ENCODE assay signal across 8 cellular contexts in the genomic region with DNA sequence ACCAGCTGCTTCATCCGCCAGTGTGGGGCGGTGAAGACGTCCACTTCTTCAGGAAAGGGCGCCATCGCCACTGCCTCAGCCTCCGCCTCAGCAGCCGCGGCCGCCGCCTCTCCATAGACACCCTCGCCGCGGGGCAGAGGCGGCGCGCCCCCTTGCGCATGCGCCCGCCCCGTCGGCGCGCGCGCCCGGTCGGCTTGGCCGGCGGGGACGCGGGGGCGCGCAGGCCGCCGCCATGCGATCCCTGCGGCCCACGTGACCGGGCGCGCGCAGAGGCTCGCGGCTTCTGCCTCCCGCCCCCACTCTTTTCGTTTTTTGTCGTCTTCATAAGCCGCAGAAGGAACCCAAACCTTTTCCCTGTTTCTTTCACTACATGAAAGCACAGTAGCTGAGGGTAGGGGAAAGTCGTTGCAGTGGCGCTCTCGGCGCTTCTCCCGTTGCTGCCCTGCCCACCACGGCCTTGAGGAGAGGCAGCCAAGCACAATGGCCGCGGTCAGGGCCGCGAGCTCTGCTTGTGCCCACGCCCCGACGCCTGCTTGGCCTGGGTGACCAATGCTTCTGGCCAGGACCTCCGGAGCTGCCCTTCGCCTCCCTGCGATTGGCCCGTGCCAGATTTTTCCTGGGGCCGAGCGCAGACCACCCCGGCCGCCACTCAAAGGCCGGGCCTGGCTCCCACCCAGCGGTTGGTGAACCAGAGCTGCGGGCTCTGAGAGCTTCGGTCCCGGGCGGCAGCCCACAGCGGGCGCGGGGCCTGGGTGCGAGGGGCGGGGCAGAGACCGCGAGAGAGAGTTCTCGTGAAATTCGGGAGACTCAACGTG. TPM values are rescaled to one million over a fixed set of nuclear protein-coding genes. Genes with fewer than 3 reads are reported as not detected.
DNase-seq lines count a peak whose midpoint lies in the region; ATAC-seq, FAIRE-seq and TF ChIP-seq lines count a peak whose summit lies in the region.

A gene with protein sequence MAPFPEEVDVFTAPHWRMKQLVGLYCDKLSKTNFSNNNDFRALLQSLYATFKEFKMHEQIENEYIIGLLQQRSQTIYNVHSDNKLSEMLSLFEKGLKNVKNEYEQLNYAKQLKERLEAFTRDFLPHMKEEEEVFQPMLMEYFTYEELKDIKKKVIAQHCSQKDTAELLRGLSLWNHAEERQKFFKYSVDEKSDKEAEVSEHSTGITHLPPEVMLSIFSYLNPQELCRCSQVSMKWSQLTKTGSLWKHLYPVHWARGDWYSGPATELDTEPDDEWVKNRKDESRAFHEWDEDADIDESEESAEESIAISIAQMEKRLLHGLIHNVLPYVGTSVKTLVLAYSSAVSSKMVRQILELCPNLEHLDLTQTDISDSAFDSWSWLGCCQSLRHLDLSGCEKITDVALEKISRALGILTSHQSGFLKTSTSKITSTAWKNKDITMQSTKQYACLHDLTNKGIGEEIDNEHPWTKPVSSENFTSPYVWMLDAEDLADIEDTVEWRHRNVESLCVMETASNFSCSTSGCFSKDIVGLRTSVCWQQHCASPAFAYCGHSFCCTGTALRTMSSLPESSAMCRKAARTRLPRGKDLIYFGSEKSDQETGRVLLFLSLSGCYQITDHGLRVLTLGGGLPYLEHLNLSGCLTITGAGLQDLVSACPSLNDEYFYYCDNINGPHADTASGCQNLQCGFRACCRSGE (minus strand): TSS at position 135 of the 815 bp plus-strand sequence. CDS start 70 bp downstream, at position 65.

- H4K20me1 ChIP-seq in endothelial cell of umbilical vein (replicated peaks; ENCODE audit: control insufficient read depth, extremely low read depth, insufficient read depth, low read length), result no peaks in the 10 kb centered on the region

- POLR2A ChIA-PET in endothelial cell of umbilical vein (lab: Charles Lee), result no interaction called here

- DNase-seq in COLO829 (ENCODE audit: low spot score) (peak; percentile 64), HPDE6-E6E7 (ENCODE audit: extremely low spot score) (peak; percentile 66), NOMO-1 treated with dmso at 0.1 percent for 144 hours (lab: John Stamatoyannopoulos, UW; ENCODE audit: unreplicated experiment) (peak; percentile 83), endothelial cell of umbilical vein (ENCODE audit: low read depth, low spot score) (peak; percentile 86)
- peak; percentile 81 for DNase-seq in activated CD8-positive, alpha-beta memory T cell treated with anti-CD3 and anti-CD28 coated beads, Interleukin-2, amount 50 U/mL, for 4 hours
- peak; percentile 45 to 55 for DNase-seq in stimulated activated CD8-positive, alpha-beta memory T cell treated with anti-CD3 and anti-CD28 coated beads, Interleukin-4, amount 100 ng/mL, for 1 hour (ENCODE audit: low read depth in 2 of 2, low spot score in 1 of 2)

- no peaks in the 10 kb centered on the region for H3K27me3 ChIP-seq in endothelial cell of umbilical vein (ENCODE audit: control insufficient read depth in 2 of 2, insufficient read depth in 2 of 2, low read length in 2 of 2)
- H3K27me3 ChIP-seq in mononuclear cell (ENCODE audit: insufficient read depth, low read length), result no peaks in the 10 kb centered on the region

- peak; percentile 67 for ATAC-seq in GM19467 (IDR thresholded peaks at IDR 0.05; ENCODE audit: unreplicated experiment)

- TF ChIP-seq CTCF in endothelial cell of umbilical vein (IDR thresholded peaks at IDR 0.05; ENCODE audit: extremely low read depth in 1 of 2, insufficient read depth in 1 of 2, low read depth in 1 of 2, low read length in 2 of 2), result no peak

- FAIRE-seq in endothelial cell of umbilical vein (lab: Jason Lieb, UNC), result no peak

- peaks cover 46% of the 10 kb centered on the region for H3K79me2 ChIP-seq in endothelial cell of umbilical vein (ENCODE audit: control insufficient read depth, insufficient read depth, low read length)

- H2AFZ ChIP-seq in endothelial cell of umbilical vein (ENCODE audit: low read depth, low read length), result peak within 1 kb of the TSS; percentile 97

- H3K9me3 ChIP-seq in endothelial cell of umbilical vein (replicated peaks; ENCODE audit: control insufficient read depth, insufficient read depth, low read length) (no peaks in the 10 kb centered on the region), mononuclear cell (ENCODE audit: low read depth, low read length) (no peaks in the 10 kb centered on the region)

- H3K27ac ChIP-seq in endothelial cell of umbilical vein (ENCODE audit: insufficient read depth, low read depth, low read length), result peak within 1 kb of the TSS; percentile 98

- peaks cover 29% of the 10 kb centered on the region for H3K4me1 ChIP-seq in endothelial cell of umbilical vein (ENCODE audit: control insufficient read depth, extremely low read depth, insufficient read depth, low read length)
- peaks cover 65% of the 10 kb centered on the region for H3K4me1 ChIP-seq in mononuclear cell (ENCODE audit: insufficient read depth, low read length)

- intact Hi-C loops in endothelial cell of umbilical vein (cut with micrococcal nuclease), result loop anchor here (1.0 to 10.0 kb wide), 5 partner anchors 10 to 653 kb away; a partner anchor contains a TSS

- dilution Hi-C loops in endothelial cell of umbilical vein (cut with MboI; ENCODE audit: extremely low pct_ligation_motif_present, low sequenced_read_pairs), result no loop called here

- no peaks in the 10 kb centered on the region for H3K36me3 ChIP-seq in endothelial cell of umbilical vein (ENCODE audit: control insufficient read depth in 2 of 2, extremely low read depth in 1 of 2, insufficient read depth in 2 of 2, low read length in 2 of 2)

- peak within 1 kb of the TSS; percentile 94 for H3K4me2 ChIP-seq in endothelial cell of umbilical vein (ENCODE audit: insufficient read depth, low read length)

- CTCF ChIA-PET in endothelial cell of umbilical vein (lab: Charles Lee), result interaction anchor here (0.9 to 3.4 kb wide), 5 partner anchors 9 to 176 kb away, joined by 3 to 13 read pairs (median 7); a partner anchor contains a TSS

- H3K9ac ChIP-seq in endothelial cell of umbilical vein (replicated peaks; ENCODE audit: extremely low read depth, insufficient read depth, low read length), result peak within 1 kb of the TSS; percentile 97

- peak; percentile 92 for TF ChIP-seq POLR2A in endothelial cell of umbilical vein (IDR thresholded peaks at IDR 0.05; ENCODE audit: low read depth, low read length)

- peak within 1 kb of the TSS; percentile 78 to 97 (median 91) for H3K4me3 ChIP-seq in endothelial cell of umbilical vein (replicated peaks in 1 of 3; ENCODE audit: insufficient read depth in 1 of 3, low read depth in 1 of 3, low read length in 3 of 3)
- H3K4me3 ChIP-seq in mononuclear cell (ENCODE audit: low read length), result peak within 1 kb of the TSS; percentile 80

- no peaks in the 10 kb centered on the region for H3K9me1 ChIP-seq in endothelial cell of umbilical vein (replicated peaks; ENCODE audit: control insufficient read depth, extremely low read depth, insufficient read depth, low read length)

- BruUV-seq in endothelial cell of umbilical vein (replicated peaks; lab: Mats Ljungman, UMichigan), result TSS peak; percentile 82

TF ChIP-seq in endothelial cell of umbilical vein, 7 proteins besides CTCF, POLR2A, EP300 and RAD21:
- TF ChIP-seq FOS (IDR thresholded peaks at IDR 0.05; ENCODE audit: borderline replicate concordance, insufficient read depth, low read length), result no peak
- TF ChIP-seq GATA2 (IDR thresholded peaks at IDR 0.05; ENCODE audit: insufficient read depth, insufficient read length, low read depth, low read length), result no peak
- TF ChIP-seq, protein P1, sequence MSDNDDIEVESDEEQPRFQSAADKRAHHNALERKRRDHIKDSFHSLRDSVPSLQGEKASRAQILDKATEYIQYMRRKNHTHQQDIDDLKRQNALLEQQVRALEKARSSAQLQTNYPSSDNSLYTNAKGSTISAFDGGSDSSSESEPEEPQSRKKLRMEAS (IDR thresholded peaks at IDR 0.05; ENCODE audit: insufficient read depth, insufficient read length), result peak; percentile 77
- no peak for TF ChIP-seq MYC (IDR thresholded peaks at IDR 0.05; ENCODE audit: low read depth, low read length)
- TF ChIP-seq JUN (IDR thresholded peaks at IDR 0.05; ENCODE audit: borderline replicate concordance, insufficient read depth, insufficient read length, low read depth), result no peak
- peak; percentile 66 for TF ChIP-seq POLR2AphosphoS5 (IDR thresholded peaks at IDR 0.05; ENCODE audit: insufficient read depth, low read depth, low read length)
- no peak for TF ChIP-seq EZH2 (IDR thresholded peaks at IDR 0.05; ENCODE audit: borderline replicate concordance, low read depth, low read length, severe bottlenecking)

RNA-seq across cellular contexts. Expression of the gene that starts here (rescaled TPM):
- total RNA-seq in endothelial cell of umbilical vein (60.2 and 64.8 TPM in 2 replicates), mononuclear cell (245 TPM)
- 42.2 and 44.1 TPM in 2 replicates for polyA plus RNA-seq in endothelial cell of umbilical vein
- 40.4 and 40.8 TPM in 2 replicates for polyA plus RNA-seq in endothelial cell of umbilical vein (2011; cell fraction: cytosol; rRNA removed)
- polyA plus RNA-seq in endothelial cell of umbilical vein (2011; cell fraction: nucleus; rRNA removed), result 35.5 and 47.9 TPM in 2 replicates
- 43.9 and 62.3 TPM in 2 replicates for polyA plus RNA-seq in endothelial cell of umbilical vein (2012)
- 75.6 and 101 TPM in 2 replicates for polyA minus RNA-seq in endothelial cell of umbilical vein
- polyA minus RNA-seq in endothelial cell of umbilical vein (2011; cell fraction: cytosol; rRNA and poly(A)+ RNA removed), result 13.1 TPM
- 65.1 and 76.1 TPM in 2 replicates for polyA minus RNA-seq in endothelial cell of umbilical vein (2011; cell fraction: nucleus; rRNA and poly(A)+ RNA removed)

Comparison
In these comparisons a context has a peak if more than half of its experiments do, and no peak if none do; other contexts are left out.
1. Peak in every context shown above with its lines: DNase-seq, ATAC-seq, H3K4me3 ChIP-seq and H3K27ac ChIP-seq.